8 cellular contexts compared by ENCODE assay signal in the genomic region with DNA sequence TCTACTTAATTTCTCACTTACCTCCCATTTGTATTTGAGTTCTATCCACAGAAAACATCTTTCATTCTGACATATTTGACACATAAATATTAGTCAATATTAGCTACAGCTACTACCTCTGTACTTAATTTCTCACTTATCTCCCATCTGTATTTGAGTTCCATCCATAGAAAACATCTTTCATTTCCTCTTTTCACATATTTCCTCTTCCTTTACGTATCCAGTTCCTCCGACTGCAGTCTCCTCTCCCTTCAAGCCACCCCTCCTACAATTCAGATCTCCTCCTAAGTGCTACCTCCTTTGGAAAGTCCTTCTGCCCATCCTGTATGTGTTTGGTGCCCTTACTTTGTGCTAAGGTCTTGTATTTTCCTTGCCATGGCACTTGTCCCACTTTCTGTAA. TPM values are rescaled to one million over a fixed set of nuclear protein-coding genes. Genes with fewer than 3 reads are reported as not detected.
DNase-seq lines count a peak whose midpoint lies in the region; ATAC-seq and TF ChIP-seq lines count a peak whose summit lies in the region.

No MANE protein-coding gene starts in this region.

- H3K9me2 ChIP-seq in neural cell (ENCODE audit: insufficient read depth, low read length), result no peaks in the 10 kb centered on the region

- no peak for ATAC-seq in CD4-positive, alpha-beta T cell (ENCODE audit: poor library complexity)

- H3K9me3 Mint-ChIP-seq in CD4-positive, alpha-beta T cell, result no peaks in the 10 kb centered on the region
- H3K9me3 Mint-ChIP-seq in chondrocyte (ENCODE audit: low read depth), result no peaks in the 10 kb centered on the region

- no peak for TF ChIP-seq CTCF in CD4-positive, alpha-beta T cell (IDR thresholded peaks at IDR 0.05)
- TF ChIP-seq CTCF in LNCaP clone FGC (IDR thresholded peaks at IDR 0.05; ENCODE audit: control insufficient read depth, extremely low read depth, insufficient read depth) (no peak), chondrocyte (IDR thresholded peaks at IDR 0.05) (no peak), neural cell (IDR thresholded peaks at IDR 0.05; ENCODE audit: poor library complexity, severe bottlenecking) (no peak)

- peaks cover 35% of the 10 kb centered on the region for H3K36me3 Mint-ChIP-seq in CD4-positive, alpha-beta T cell (ENCODE audit: low read depth)
- H3K36me3 Mint-ChIP-seq in chondrocyte (ENCODE audit: low read depth), result peaks cover 15% of the 10 kb centered on the region

- POLR2A ChIA-PET in CD4-positive, alpha-beta T cell (lab: Charles Lee), result interaction anchor here (3.3 kb wide), 1 partner anchor 795 kb away, joined by 29 read pairs; the partner anchor contains the start of genes CENPK and PPWD1

- H2AFZ ChIP-seq in neural cell (ENCODE audit: low read depth, low read length), result no peak overlapping the region

- no peaks in the 10 kb centered on the region for H3K27me3 Mint-ChIP-seq in CD4-positive, alpha-beta T cell
- no peaks in the 10 kb centered on the region for H3K27me3 Mint-ChIP-seq in chondrocyte (ENCODE audit: low read depth)

- peak overlapping the region; percentile 96 for H3K4me3 Mint-ChIP-seq in CD4-positive, alpha-beta T cell
- H3K4me3 Mint-ChIP-seq in chondrocyte (ENCODE audit: unreplicated experiment), result peak overlapping the region; percentile 92

- H3K4me2 ChIP-seq in neural cell (ENCODE audit: low read length), result peak overlapping the region; percentile 95

- no peak for TF ChIP-seq RAD21 in neural cell (conservative IDR thresholded peaks at IDR 0.05)

- H3K9ac ChIP-seq in neural cell (ENCODE audit: low read length), result no peak overlapping the region

- H3F3A ChIP-seq in neural cell (ENCODE audit: insufficient read depth, low read length, poor library complexity, severe bottlenecking), result no peaks in the 10 kb centered on the region

- H3K4me3 ChIP-seq in LNCaP clone FGC (ENCODE audit: low read depth, low read length) (peak overlapping the region; percentile 84), neural cell (ENCODE audit: low read length) (peak overlapping the region; percentile 85)

- no peaks in the 10 kb centered on the region for H3K9me3 ChIP-seq in CD4-positive, alpha-beta T cell (ENCODE audit: control insufficient read depth, low read length)
- no peaks in the 10 kb centered on the region for H3K9me3 ChIP-seq in neural cell (ENCODE audit: low read length)

- peaks cover 58% of the 10 kb centered on the region for H3K79me2 ChIP-seq in neural cell (replicated peaks; ENCODE audit: insufficient read depth, low read length)

- peaks cover 79% of the 10 kb centered on the region for H3K4me1 Mint-ChIP-seq in CD4-positive, alpha-beta T cell (ENCODE audit: low read depth)
- H3K4me1 Mint-ChIP-seq in chondrocyte (ENCODE audit: low read depth), result peaks cover 43% of the 10 kb centered on the region

- DNase-seq in CD4-positive, alpha-beta T cell, result no peak
- DNase-seq in LNCaP clone FGC (ENCODE audit: low read depth) (no peak), chondrocyte (ENCODE audit: low spot score) (no peak), ACHN (no peak), C1 segment of cervical spinal cord (lab: John Stamatoyannopoulos, UW) (no peak), NCI-H2107 treated with DMSO at 0.1 percent for 48 hours (lab: John Stamatoyannopoulos, UW; ENCODE audit: unreplicated experiment) (no peak)
- no peak for DNase-seq in effector CD4-positive, alpha-beta T cell

- in situ Hi-C loops in ACHN (cut with HindIII; ENCODE audit: low pct_ligation_motif_present, low pct_unique_long_range_greater_than_20kb, low sequenced_read_pairs), result no loop called here

- H3K27ac Mint-ChIP-seq in CD4-positive, alpha-beta T cell, result no peak overlapping the region
- peak overlapping the region; percentile 94 for H3K27ac Mint-ChIP-seq in chondrocyte (ENCODE audit: unreplicated experiment)

- H4K20me1 ChIP-seq in neural cell (ENCODE audit: insufficient read depth), result no peaks in the 10 kb centered on the region

- H3K36me3 ChIP-seq in neural cell (ENCODE audit: insufficient read depth, low read length), result no peaks in the 10 kb centered on the region

- CTCF ChIA-PET in CD4-positive, alpha-beta T cell (lab: Charles Lee), result no interaction called here

- TF ChIP-seq EP300 in neural cell (conservative IDR thresholded peaks at IDR 0.05; ENCODE audit: poor library complexity, severe bottlenecking), result no peak

- intact Hi-C loops in CD4-positive, alpha-beta T cell (cut with DNase I, micrococcal nuclease), result loop anchor here in 1 of 2 experiments (2.0 kb wide), 1 partner anchor 796 kb away; the partner anchor contains the start of genes CENPK and PPWD1

- H3K27me3 ChIP-seq in CD4-positive, alpha-beta T cell (ENCODE audit: control insufficient read depth, insufficient read depth, low read length), result no peaks in the 10 kb centered on the region
- H3K27me3 ChIP-seq in neural cell (ENCODE audit: insufficient read depth, low read depth, low read length), result no peaks in the 10 kb centered on the region

- H3K27ac ChIP-seq in CD4-positive, alpha-beta T cell (ENCODE audit: low read depth, low read length), result no peak overlapping the region
- no peak overlapping the region for H3K27ac ChIP-seq in neural cell (ENCODE audit: low read length)

TF ChIP-seq in neural cell, 6 proteins besides CTCF, POLR2A, EP300 and RAD21:
- TF ChIP-seq EZH2 (IDR thresholded peaks at IDR 0.05; ENCODE audit: borderline replicate concordance, insufficient read depth, low read length, poor library complexity, severe bottlenecking) (no peak), MXI1 (conservative IDR thresholded peaks at IDR 0.05; ENCODE audit: poor library complexity, severe bottlenecking) (no peak), POLR2AphosphoS5 (IDR thresholded peaks at IDR 0.05) (no peak), SMC3 (conservative IDR thresholded peaks at IDR 0.05; ENCODE audit: poor library complexity) (no peak), TAF1 (IDR thresholded peaks at IDR 0.05; ENCODE audit: low read depth) (no peak)
- TF ChIP-seq, protein P1, sequence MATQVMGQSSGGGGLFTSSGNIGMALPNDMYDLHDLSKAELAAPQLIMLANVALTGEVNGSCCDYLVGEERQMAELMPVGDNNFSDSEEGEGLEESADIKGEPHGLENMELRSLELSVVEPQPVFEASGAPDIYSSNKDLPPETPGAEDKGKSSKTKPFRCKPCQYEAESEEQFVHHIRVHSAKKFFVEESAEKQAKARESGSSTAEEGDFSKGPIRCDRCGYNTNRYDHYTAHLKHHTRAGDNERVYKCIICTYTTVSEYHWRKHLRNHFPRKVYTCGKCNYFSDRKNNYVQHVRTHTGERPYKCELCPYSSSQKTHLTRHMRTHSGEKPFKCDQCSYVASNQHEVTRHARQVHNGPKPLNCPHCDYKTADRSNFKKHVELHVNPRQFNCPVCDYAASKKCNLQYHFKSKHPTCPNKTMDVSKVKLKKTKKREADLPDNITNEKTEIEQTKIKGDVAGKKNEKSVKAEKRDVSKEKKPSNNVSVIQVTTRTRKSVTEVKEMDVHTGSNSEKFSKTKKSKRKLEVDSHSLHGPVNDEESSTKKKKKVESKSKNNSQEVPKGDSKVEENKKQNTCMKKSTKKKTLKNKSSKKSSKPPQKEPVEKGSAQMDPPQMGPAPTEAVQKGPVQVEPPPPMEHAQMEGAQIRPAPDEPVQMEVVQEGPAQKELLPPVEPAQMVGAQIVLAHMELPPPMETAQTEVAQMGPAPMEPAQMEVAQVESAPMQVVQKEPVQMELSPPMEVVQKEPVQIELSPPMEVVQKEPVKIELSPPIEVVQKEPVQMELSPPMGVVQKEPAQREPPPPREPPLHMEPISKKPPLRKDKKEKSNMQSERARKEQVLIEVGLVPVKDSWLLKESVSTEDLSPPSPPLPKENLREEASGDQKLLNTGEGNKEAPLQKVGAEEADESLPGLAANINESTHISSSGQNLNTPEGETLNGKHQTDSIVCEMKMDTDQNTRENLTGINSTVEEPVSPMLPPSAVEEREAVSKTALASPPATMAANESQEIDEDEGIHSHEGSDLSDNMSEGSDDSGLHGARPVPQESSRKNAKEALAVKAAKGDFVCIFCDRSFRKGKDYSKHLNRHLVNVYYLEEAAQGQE (IDR thresholded peaks at IDR 0.05; ENCODE audit: borderline replicate concordance), result no peak

RNA-seq across cellular contexts. Expression of gene SREK1IP1, which starts 1.6 kb away (rescaled TPM):
- 10 to 100 TPM; 18.4 to 21.4 TPM for total RNA-seq in CD4-positive, alpha-beta T cell
- 17.2 to 21.9 TPM (median 20.8 TPM) in 3 replicates for total RNA-seq in chondrocyte
- 13.6 and 23.5 TPM in 2 replicates for polyA plus RNA-seq in neural cell
- 27.3 and 31.0 TPM in 2 replicates for polyA minus RNA-seq in neural cell

RNA-seq across cellular contexts. Expression of gene CWC27, which starts 1.8 kb away (rescaled TPM):
- total RNA-seq in CD4-positive, alpha-beta T cell, result 10 to 100 TPM; 14.2 to 14.5 TPM
- total RNA-seq in chondrocyte, result 19.5 to 22.4 TPM (median 20.0 TPM) in 3 replicates
- 21.6 and 26.2 TPM in 2 replicates for polyA plus RNA-seq in neural cell
- polyA minus RNA-seq in neural cell, result 40.7 and 54.4 TPM in 2 replicates
